ENCODE assay signal across 13 cellular contexts in the genomic region with DNA sequence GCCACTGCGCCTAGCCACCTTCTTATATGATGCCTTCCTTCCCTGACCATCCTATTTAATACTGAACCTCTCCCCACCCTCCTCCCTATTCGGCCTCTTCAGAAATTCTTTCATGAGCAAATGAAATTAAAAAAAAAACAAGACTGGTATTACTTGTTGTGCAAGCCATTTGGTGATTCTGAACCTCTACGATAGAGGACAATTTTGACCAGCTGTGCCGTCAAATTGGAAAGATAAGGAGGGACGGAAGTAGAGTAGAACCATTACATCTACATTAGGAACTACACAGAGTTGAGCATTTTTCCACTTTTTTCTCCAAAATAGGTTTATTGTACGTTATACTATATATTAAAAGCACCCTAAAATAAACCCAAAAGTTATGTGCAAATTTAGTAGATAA.
"Had no signal": no experiment of that assay in that cellular context is flagged by ENCODE, and none has a peak within 500 bp of the region (broad histone marks: within the 10 kb centered on the region; RNA-seq: fewer than 3 reads in every experiment).

No MANE protein-coding gene starts in this region.

- H3K27me3 Mint-ChIP-seq: activated T-helper 17 cell treated with anti-CD3 and anti-CD28 coated beads, Interleukin-2, amount 50 U/mL, for 72 hours had no signal

- H3K4me1 Mint-ChIP-seq: endodermal cell, neural crest cell had no signal

- H3K4me3 ChIP-seq: hepatocyte, sigmoid colon, stomach had no signal

- H3K27me3 ChIP-seq: hepatocyte, sigmoid colon, stomach had no signal

- H3K27ac Mint-ChIP-seq: activated T-helper 17 cell treated with anti-CD3 and anti-CD28 coated beads, Interleukin-2, amount 50 U/mL, for 72 hours; endodermal cell had no signal

- DNase-seq: activated CD4-positive, CD25-positive, alpha-beta regulatory T cell treated with anti-CD3 and anti-CD28 coated beads, Interleukin-2, amount 50 U/mL, for 72 hours; activated naive CD4-positive, alpha-beta T cell treated with Interleukin-2 at 50 U/mL for 16 hours; anterior cingulate cortex; dermis blood vessel endothelial cell; endodermal cell; sigmoid colon; stimulated activated CD4-positive, alpha-beta T cell treated with anti-CD3 and anti-CD28 coated beads, Interleukin-1b, Interleukin-23, amount 100 ng/mL, for 48 hours; stomach had no signal

- H3K9me3 ChIP-seq: sigmoid colon, thoracic aorta had no signal

- H3K36me3 ChIP-seq: thoracic aorta had no signal

- ATAC-seq: activated T-helper 17 cell treated with anti-CD3 and anti-CD28 coated beads, Interleukin-2, amount 50 U/mL, for 72 hours; esophagus mucosa had no signal

- H2AFZ ChIP-seq: hepatocyte had no signal

- H3K9me3 Mint-ChIP-seq: activated T-helper 17 cell treated with anti-CD3 and anti-CD28 coated beads, Interleukin-2, amount 50 U/mL, for 72 hours; neural crest cell had no signal

- H3K4me3 Mint-ChIP-seq: activated T-helper 17 cell treated with anti-CD3 and anti-CD28 coated beads, Interleukin-2, amount 50 U/mL, for 72 hours; endodermal cell had no signal

- H3K27ac ChIP-seq: hepatocyte had no signal
